In genomic region chr7:24881622-24882021, GRCh38 we compare ENCODE assay signal across 13 cellular contexts.
A peak's percentile ranks its signal among the peaks of the same experiment; 100 is the strongest.
DNase-seq lines count a peak whose midpoint lies in the region; ATAC-seq and TF ChIP-seq lines count a peak whose summit lies in the region.
"Had no signal": no experiment of that assay in that cellular context is flagged by ENCODE, and none has a peak within 500 bp of the region (broad histone marks: within the 10 kb centered on the region; RNA-seq: fewer than 3 reads in every experiment).

No MANE protein-coding gene starts in this region.

- H3K79me2 ChIP-seq in DOHH2 (ENCODE audit: control insufficient read depth, low read length): peaks cover 56% of the 10 kb centered on the region

- H3K9me3 ChIP-seq in DOHH2 (ENCODE audit: control insufficient read depth, insufficient read depth, low read length) (no peaks in the 10 kb centered on the region), left lung (no peaks in the 10 kb centered on the region)
- H3K9me3 ChIP-seq: neutrophil had no signal

- no peaks in the 10 kb centered on the region for H3K9me2 ChIP-seq in DOHH2 (replicated peaks; ENCODE audit: control insufficient read depth, low read length)

- H3K4me1 ChIP-seq in DOHH2 (ENCODE audit: control insufficient read depth, low read length) (peaks cover 99% of the 10 kb centered on the region), foreskin keratinocyte (peaks cover 15% of the 10 kb centered on the region), left lung (peaks cover 11 to 12% of the 10 kb centered on the region in 2 donors)

- no peak overlapping the region for H3K4me3 ChIP-seq in DOHH2 (ENCODE audit: low read length)
- H3K4me3 ChIP-seq in left lung: no peak overlapping the region
- H3K4me3 ChIP-seq: smooth muscle cell had no signal

- H3K4me2 ChIP-seq in DOHH2 (ENCODE audit: low read length): 0 out of 2 replicates have a peak overlapping the region, but pooled peaks have one; percentile 0
- H3K4me2 ChIP-seq: smooth muscle cell had no signal

- peaks cover 38% of the 10 kb centered on the region for H3F3A ChIP-seq in DOHH2 (ENCODE audit: control insufficient read depth, insufficient read depth)

- no peaks in the 10 kb centered on the region for H3K9me3 Mint-ChIP-seq in activated CD8-positive, alpha-beta memory T cell treated with anti-CD3 and anti-CD28 coated beads, Interleukin-2, amount 10 ng/mL, durations not matched to agents 7 days and 5 days (ENCODE audit: low read depth)
- H3K9me3 Mint-ChIP-seq: IgD-negative memory B cell had no signal

- intact Hi-C loops in left lung (cut with DNase I): no loop called here

- TF ChIP-seq CTCF in DOHH2 (IDR thresholded peaks at IDR 0.05; ENCODE audit: low read depth, low read length, poor library complexity, severe bottlenecking): no peak
- peak; percentile 14; the same call in 1 of the 2 replicates for TF ChIP-seq CTCF in VCaP (conservative IDR thresholded peaks at IDR 0.05)
- peak; percentile 45 for TF ChIP-seq CTCF in foreskin keratinocyte (conservative IDR thresholded peaks at IDR 0.05)
- TF ChIP-seq CTCF in left lung (IDR thresholded peaks at IDR 0.05): no peak

- no peak overlapping the region for H3K27ac ChIP-seq in DOHH2 (ENCODE audit: low read depth, low read length)
- no peak overlapping the region for H3K27ac ChIP-seq in VCaP
- H3K27ac ChIP-seq in foreskin keratinocyte: no peak overlapping the region
- no peak overlapping the region for H3K27ac ChIP-seq in left lung
- H3K27ac ChIP-seq: neutrophil, RWPE1 had no signal

- no peaks in the 10 kb centered on the region for H4K20me1 ChIP-seq in DOHH2 (ENCODE audit: control insufficient read depth, insufficient read depth, low read depth, low read length)

- H3K4me3 Mint-ChIP-seq in activated CD8-positive, alpha-beta memory T cell treated with anti-CD3 and anti-CD28 coated beads, Interleukin-2, amount 10 ng/mL, durations not matched to agents 7 days and 5 days: no peak overlapping the region

- H3K4me1 Mint-ChIP-seq in activated CD8-positive, alpha-beta memory T cell treated with anti-CD3 and anti-CD28 coated beads, Interleukin-2, amount 10 ng/mL, durations not matched to agents 7 days and 5 days: peaks cover 50% of the 10 kb centered on the region

- peaks cover 33% of the 10 kb centered on the region for H3K36me3 Mint-ChIP-seq in activated CD8-positive, alpha-beta memory T cell treated with anti-CD3 and anti-CD28 coated beads, Interleukin-2, amount 10 ng/mL, durations not matched to agents 7 days and 5 days

- CTCF ChIA-PET in activated CD8-positive, alpha-beta memory T cell treated with anti-CD3 and anti-CD28 coated beads, Interleukin-2, amount 10 ng/mL, durations not matched to agents 7 days and 5 days (lab: Charles Lee): interaction anchor here (1.1 to 2.6 kb wide), 5 partner anchors 15 to 188 kb away, joined by 3 to 9 read pairs (median 4); no protein-coding TSS in a partner anchor

- H3K27me3 ChIP-seq in DOHH2 (ENCODE audit: control insufficient read depth, low read length) (no peaks in the 10 kb centered on the region), foreskin keratinocyte (no peaks in the 10 kb centered on the region), left lung (no peaks in the 10 kb centered on the region)
- H3K27me3 ChIP-seq: neutrophil had no signal

- ATAC-seq in foreskin keratinocyte (no peak), GM19397 (IDR thresholded peaks at IDR 0.05; ENCODE audit: unreplicated experiment) (no peak), left lung (no peak)
- no peak for ATAC-seq in activated CD8-positive, alpha-beta memory T cell treated with anti-CD3 and anti-CD28 coated beads, Interleukin-2, amount 10 ng/mL, durations not matched to agents 7 days and 5 days

- H3K27me3 Mint-ChIP-seq in activated CD8-positive, alpha-beta memory T cell treated with anti-CD3 and anti-CD28 coated beads, Interleukin-2, amount 10 ng/mL, durations not matched to agents 7 days and 5 days: no peaks in the 10 kb centered on the region
- H3K27me3 Mint-ChIP-seq: IgD-negative memory B cell had no signal

- H3K27ac Mint-ChIP-seq in activated CD8-positive, alpha-beta memory T cell treated with anti-CD3 and anti-CD28 coated beads, Interleukin-2, amount 10 ng/mL, durations not matched to agents 7 days and 5 days: no peak overlapping the region
- H3K27ac Mint-ChIP-seq: IgD-negative memory B cell had no signal

- DNase-seq in HT1080 (ENCODE audit: low read depth): peak; percentile 34
- DNase-seq in foreskin keratinocyte: no peak
- no peak for DNase-seq in activated CD8-positive, alpha-beta memory T cell treated with anti-CD3 and anti-CD28 coated beads, Interleukin-2, amount 10 ng/mL, durations not matched to agents 7 days and 5 days
- no peak for DNase-seq in left lung
- DNase-seq: NCI-H1436 treated with DMSO at 0.1 percent for 48 hours, substantia nigra had no signal

- H3K36me3 ChIP-seq in DOHH2 (ENCODE audit: control insufficient read depth, low read length) (peaks cover 64% of the 10 kb centered on the region), left lung (no peaks in the 10 kb centered on the region)
- H3K36me3 ChIP-seq: neutrophil had no signal

Comparison
In these comparisons a context has a peak if more than half of its experiments do, and no peak if none do; other contexts are left out.
1. CTCF ChIP-seq: peak in VCaP (single experiment) and foreskin keratinocyte (single experiment); none in DOHH2 (single experiment) and left lung (0 of 2).